In genomic region chr11:24181395-24182047, GRCh38 we compare ENCODE assay signal across 2 cellular contexts.
TF ChIP-seq lines count a peak whose summit lies in the region.

No MANE protein-coding gene starts in this region.

TF ChIP-seq in GM23338, 12 proteins besides CTCF, POLR2A, EP300 and RAD21 (continued from another document):
- TF ChIP-seq REST (IDR thresholded peaks at IDR 0.05; ENCODE audit: unreplicated experiment) (no peak), ZNF114 (CRISPR knock-in tag; IDR thresholded peaks at IDR 0.05) (no peak), CREB1 (CRISPR knock-in tag; IDR thresholded peaks at IDR 0.05; ENCODE audit: low read depth) (no peak), ETS1 (IDR thresholded peaks at IDR 0.05) (no peak), ZNF462 (CRISPR knock-in tag; IDR thresholded peaks at IDR 0.05) (no peak), NANOG (IDR thresholded peaks at IDR 0.05; ENCODE audit: borderline replicate concordance) (no peak)

TF ChIP-seq in H1, 55 proteins besides CTCF, POLR2A, EP300 and RAD21 (continued from another document):
- no peak for TF ChIP-seq E2F6 (IDR thresholded peaks at IDR 0.05)
